Comparison of ENCODE assay signal across 1 cellular context in genomic region chr12:24080465-24080864, GRCh38.
TF ChIP-seq lines count a peak whose summit lies in the region.

No MANE protein-coding gene starts in this region.

TF ChIP-seq in HepG2, 621 proteins besides CTCF, POLR2A, EP300 and RAD21 (continued from another document and continues in another):
- TF ChIP-seq ZBTB33 (CRISPR knock-in tag; IDR thresholded peaks at IDR 0.05) (no peak), KDM5A (IDR thresholded peaks at IDR 0.05; ENCODE audit: borderline replicate concordance, low read length) (no peak), ZNF10 (CRISPR knock-in tag; IDR thresholded peaks at IDR 0.05; ENCODE audit: borderline replicate concordance, low read depth) (no peak), ZBTB14 (CRISPR knock-in tag; IDR thresholded peaks at IDR 0.05) (no peak), ARID2 (CRISPR knock-in tag; IDR thresholded peaks at IDR 0.05; ENCODE audit: borderline replicate concordance) (no peak), ZFP37 (CRISPR knock-in tag; IDR thresholded peaks at IDR 0.05; ENCODE audit: borderline replicate concordance) (no peak), HMGXB3 (CRISPR knock-in tag; IDR thresholded peaks at IDR 0.05; ENCODE audit: borderline replicate concordance) (0 out of 2 replicates have a peak, but pooled peaks have one; percentile 70), FOXK1 (CRISPR knock-in tag; IDR thresholded peaks at IDR 0.05; ENCODE audit: borderline replicate concordance, low read depth) (peak; percentile 69; the same call in 1 of the 2 replicates), ZNF747 (CRISPR knock-in tag; IDR thresholded peaks at IDR 0.05; ENCODE audit: borderline replicate concordance) (no peak), STAG1 (CRISPR knock-in tag; IDR thresholded peaks at IDR 0.05) (peak; percentile 12), ZNF225 (CRISPR knock-in tag; IDR thresholded peaks at IDR 0.05) (no peak), U2AF2 (IDR thresholded peaks at IDR 0.05; ENCODE audit: low read depth, low read length) (no peak), ZSCAN12 (CRISPR knock-in tag; IDR thresholded peaks at IDR 0.05) (no peak), ZBTB7A (CRISPR knock-in tag; IDR thresholded peaks at IDR 0.05) (no peak), ETV6 (CRISPR knock-in tag; conservative IDR thresholded peaks at IDR 0.05) (no peak), ZNF205 (CRISPR knock-in tag; IDR thresholded peaks at IDR 0.05) (peak; percentile 99), BCLAF1 (IDR thresholded peaks at IDR 0.05) (no peak), ZNF263 (CRISPR knock-in tag; IDR thresholded peaks at IDR 0.05) (no peak), ARNT2 (CRISPR knock-in tag; IDR thresholded peaks at IDR 0.05; ENCODE audit: low read depth) (no peak), ATF5 (CRISPR knock-in tag; IDR thresholded peaks at IDR 0.05; ENCODE audit: low read depth) (no peak), HES4 (CRISPR knock-in tag; IDR thresholded peaks at IDR 0.05; ENCODE audit: borderline replicate concordance) (no peak), ZNF572 (CRISPR knock-in tag; IDR thresholded peaks at IDR 0.05) (no peak), ZNF577 (CRISPR knock-in tag; IDR thresholded peaks at IDR 0.05; ENCODE audit: borderline replicate concordance, low read depth) (no peak), EHMT2 (IDR thresholded peaks at IDR 0.05; ENCODE audit: borderline replicate concordance, low read depth, low read length) (no peak; the same call in 1 of the 2 replicates), ZNF614 (CRISPR knock-in tag; IDR thresholded peaks at IDR 0.05; ENCODE audit: borderline replicate concordance) (no peak), ZBTB44 (CRISPR knock-in tag; IDR thresholded peaks at IDR 0.05) (no peak), ZBTB10 (CRISPR knock-in tag; IDR thresholded peaks at IDR 0.05; ENCODE audit: borderline replicate concordance) (no peak), DR1 (CRISPR knock-in tag; IDR thresholded peaks at IDR 0.05) (no peak), ZNF619 (CRISPR knock-in tag; IDR thresholded peaks at IDR 0.05) (no peak), ZNF710 (CRISPR knock-in tag; IDR thresholded peaks at IDR 0.05; ENCODE audit: borderline replicate concordance) (0 out of 2 replicates have a peak, but pooled peaks have one; percentile 50), ZNF678 (CRISPR knock-in tag; IDR thresholded peaks at IDR 0.05) (no peak), ZNF138 (CRISPR knock-in tag; IDR thresholded peaks at IDR 0.05; ENCODE audit: low read depth) (no peak), RBM22 (optimal IDR thresholded peaks at IDR 0.05; ENCODE audit: low read length) (no peak), KMT2B (CRISPR knock-in tag; IDR thresholded peaks at IDR 0.05) (peak; percentile 57), ZNF235 (CRISPR knock-in tag; IDR thresholded peaks at IDR 0.05; ENCODE audit: borderline replicate concordance) (no peak), CBX5 (CRISPR knock-in tag; IDR thresholded peaks at IDR 0.05; ENCODE audit: borderline replicate concordance) (no peak), ZBTB37 (CRISPR knock-in tag; IDR thresholded peaks at IDR 0.05) (no peak), MTA3 (CRISPR knock-in tag; IDR thresholded peaks at IDR 0.05) (no peak), HMGA1 (CRISPR knock-in tag; conservative IDR thresholded peaks at IDR 0.05) (no peak), CCDC6 (CRISPR knock-in tag; IDR thresholded peaks at IDR 0.05) (no peak), IRF2 (CRISPR knock-in tag; IDR thresholded peaks at IDR 0.05) (peak; percentile 78), HNRNPK (IDR thresholded peaks at IDR 0.05; ENCODE audit: low read depth, low read length, poor library complexity, severe bottlenecking) (no peak), ZNF777 (CRISPR knock-in tag; IDR thresholded peaks at IDR 0.05) (no peak), LBX2 (CRISPR knock-in tag; IDR thresholded peaks at IDR 0.05; ENCODE audit: borderline replicate concordance) (no peak), NFE2L1 (CRISPR knock-in tag; IDR thresholded peaks at IDR 0.05; ENCODE audit: borderline replicate concordance) (no peak), MXD4 (CRISPR knock-in tag; IDR thresholded peaks at IDR 0.05) (no peak)
